ENCODE assay signal across 7 cellular contexts in the genomic region with DNA sequence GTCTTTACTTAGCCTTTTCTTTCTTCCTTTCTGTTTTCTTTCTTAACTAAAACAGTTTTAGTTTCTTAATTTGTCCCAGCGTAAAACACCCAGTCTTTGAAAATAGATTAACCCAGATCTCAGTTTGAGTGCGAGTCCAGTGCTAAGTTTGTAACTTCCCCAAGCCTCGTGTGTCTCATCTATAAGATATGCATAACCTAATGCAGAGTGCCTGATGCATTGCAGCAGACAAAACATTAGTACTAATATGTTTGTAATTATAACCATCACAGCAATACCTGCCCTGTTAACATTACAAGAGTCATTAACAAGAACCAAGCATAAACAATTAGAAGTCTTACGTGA. TPM values are rescaled to one million over a fixed set of nuclear protein-coding genes. Genes with fewer than 3 reads are reported as not detected.
DNase-seq lines count a peak whose midpoint lies in the region; ATAC-seq, FAIRE-seq and TF ChIP-seq lines count a peak whose summit lies in the region.

No MANE protein-coding gene starts in this region.

- H3K56ac ChIP-seq in IMR-90 (ENCODE audit: extremely low read depth, insufficient read depth, low read length) = peak overlapping the region; percentile 88

- H3K4me3 ChIP-seq in IMR-90 (ENCODE audit: insufficient read depth, low read depth, low read length) (peak overlapping the region; percentile 68), kidney (ENCODE audit: low read length in 2 of 2) (peak overlapping the region; percentile 67 to 72), suprapubic skin (peak overlapping the region; percentile 61)

- H4K8ac ChIP-seq in IMR-90 (ENCODE audit: low read depth in 2 of 2, low read length in 2 of 2) = peak overlapping the region; percentile 74 to 91

- ATAC-seq in GM18870 (IDR thresholded peaks at IDR 0.05; ENCODE audit: unreplicated experiment) = peak; percentile 2
- ATAC-seq in IMR-90 (ENCODE audit: low read depth) = peak; percentile 62
- ATAC-seq in GM21447 (IDR thresholded peaks at IDR 0.05; ENCODE audit: unreplicated experiment) = no peak

- H3K9me3 ChIP-seq in IMR-90 (ENCODE audit: control insufficient read depth, insufficient read depth, low read length) = no peaks in the 10 kb centered on the region
- H3K9me3 ChIP-seq in kidney (ENCODE audit: control insufficient read depth in 1 of 2, low read length in 2 of 2) = no peaks in the 10 kb centered on the region
- no peaks in the 10 kb centered on the region for H3K9me3 ChIP-seq in suprapubic skin

- peaks cover 3% of the 10 kb centered on the region; the same call in 1 of the 2 replicates for H3K27me3 ChIP-seq in IMR-90 (ENCODE audit: control insufficient read depth, insufficient read depth, low read length)
- no peaks in the 10 kb centered on the region for H3K27me3 ChIP-seq in suprapubic skin

- CTCF ChIA-PET in IMR-90 (lab: Yijun Ruan, JAX) = no interaction called here

- peak overlapping the region; percentile 92 for H2AFZ ChIP-seq in IMR-90 (replicated peaks; ENCODE audit: low read length, poor library complexity)

- H3K79me1 ChIP-seq in IMR-90 (ENCODE audit: low read depth in 1 of 2, low read length in 2 of 2) = peaks cover 5 to 13% of the 10 kb centered on the region in 2 experiments; a peak in 2 of 4 replicates

- H2AK9ac ChIP-seq in IMR-90 (replicated peaks; ENCODE audit: low read depth, low read length, poor library complexity) = no peak overlapping the region

- TF ChIP-seq RAD21 in IMR-90 (IDR thresholded peaks at IDR 0.05; ENCODE audit: low read length) = no peak

- H4K91ac ChIP-seq in IMR-90 (ENCODE audit: insufficient read depth, low read depth, low read length) = no peak overlapping the region

- 0 out of 2 replicates have a peak overlapping the region, but pooled peaks have one; percentile 12 for H3K18ac ChIP-seq in IMR-90 (ENCODE audit: low read depth, low read length)

- no CpG with 5 or more reads among the region's 4 CpGs for WGBS in IMR-90 (ENCODE audit: extremely low coverage in 2 of 2, insufficient read length in 1 of 2), 2 experiments
- 23% methylated on average over 4 of the region's 4 CpGs for WGBS in suprapubic skin

- no peak for FAIRE-seq in kidney (lab: Jason Lieb, UNC)

- H3K36me3 ChIP-seq in IMR-90 (ENCODE audit: control insufficient read depth, insufficient read depth, low read length) = no peaks in the 10 kb centered on the region
- H3K36me3 ChIP-seq in kidney (ENCODE audit: control insufficient read depth in 1 of 2, insufficient read depth in 2 of 2, low read length in 2 of 2) = no peaks in the 10 kb centered on the region
- H3K36me3 ChIP-seq in suprapubic skin = no peaks in the 10 kb centered on the region

- no peak overlapping the region for H2AK5ac ChIP-seq in IMR-90 (ENCODE audit: low read depth, low read length)

- dilution Hi-C loops in IMR-90 (cut with HindIII; ENCODE audit: low sequenced_read_pairs, unreplicated experiment) = no loop called here

- H4K5ac ChIP-seq in IMR-90 (ENCODE audit: low read depth, low read length) = peak overlapping the region; percentile 21; the same call in 1 of the 2 replicates

- TF ChIP-seq CTCF in IMR-90 (conservative IDR thresholded peaks at IDR 0.05; ENCODE audit: low read depth, low read length) (no peak), kidney (IDR thresholded peaks at IDR 0.05; ENCODE audit: borderline replicate concordance, extremely low read depth, insufficient read depth) (no peak), suprapubic skin (IDR thresholded peaks at IDR 0.05) (no peak)

- H3K9me1 ChIP-seq in IMR-90 (ENCODE audit: insufficient read depth, low read length) = peaks cover 4% of the 10 kb centered on the region

- H3K9ac ChIP-seq in IMR-90 (ENCODE audit: low read depth, low read length) (peak overlapping the region; percentile 83), kidney (ENCODE audit: low read length in 2 of 2) (peak overlapping the region in 1 of 2 donors; percentile 69)

- peak overlapping the region; percentile 79 for H3K27ac ChIP-seq in IMR-90 (ENCODE audit: insufficient read depth, low read length)
- H3K27ac ChIP-seq in kidney (ENCODE audit: low read depth in 2 of 2, low read length in 2 of 2) = peak overlapping the region in 1 of 2 donors; percentile 84
- H3K27ac ChIP-seq in suprapubic skin = peak overlapping the region; percentile 88

- peak overlapping the region; percentile 62; the same call in 1 of the 2 replicates for H3K4ac ChIP-seq in IMR-90 (ENCODE audit: low read depth, low read length)

- H2BK120ac ChIP-seq in IMR-90 (ENCODE audit: low read depth, low read length) = no peak overlapping the region

- no peak overlapping the region for H3K23ac ChIP-seq in IMR-90 (ENCODE audit: low read depth, low read length)

- in situ Hi-C loops in IMR-90 (cut with MboI; ENCODE audit: low sequenced_read_pairs) = loop anchor here (25.0 kb wide), 1 partner anchor 1068 kb away; no protein-coding TSS in a partner anchor

- H2BK15ac ChIP-seq in IMR-90 (ENCODE audit: low read depth, low read length) = no peak overlapping the region

- no peak; the same call in 1 of the 2 replicates for TF ChIP-seq POLR2A in IMR-90 (IDR thresholded peaks at IDR 0.05; ENCODE audit: low read depth, low read length)
- no peak for TF ChIP-seq POLR2A in suprapubic skin (IDR thresholded peaks at IDR 0.05)

- H3K4me2 ChIP-seq in IMR-90 (ENCODE audit: low read depth, low read length) = peak overlapping the region; percentile 67

- H2BK20ac ChIP-seq in IMR-90 (ENCODE audit: low read depth, low read length) = no peak overlapping the region

- peaks cover 4% of the 10 kb centered on the region for H3K4me1 ChIP-seq in IMR-90 (ENCODE audit: control insufficient read depth, insufficient read depth, low read length)
- peaks cover 0 to 5% of the 10 kb centered on the region in 2 donors for H3K4me1 ChIP-seq in kidney (ENCODE audit: control insufficient read depth in 1 of 2, insufficient read depth in 1 of 2, low read depth in 1 of 2, low read length in 2 of 2)
- peaks cover 22% of the 10 kb centered on the region for H3K4me1 ChIP-seq in suprapubic skin

- H3K14ac ChIP-seq in IMR-90 (replicated peaks; ENCODE audit: low read depth, low read length) = peak overlapping the region; percentile 10; the same call in 1 of the 2 replicates

- H4K20me1 ChIP-seq in IMR-90 (ENCODE audit: insufficient read depth, low read length) = no peaks in the 10 kb centered on the region

- POLR2A ChIA-PET in IMR-90 (lab: Charles Lee; ENCODE audit: unreplicated experiment) = interaction anchor here (0.6 kb wide), 1 partner anchor 20 kb away, joined by 5 read pairs; no protein-coding TSS in a partner anchor

- no peak for TF ChIP-seq EP300 in suprapubic skin (IDR thresholded peaks at IDR 0.05)

- no TSS peak for BruUV-seq in IMR-90 (replicated peaks; lab: Mats Ljungman, UMichigan)

- intact Hi-C loops in IMR-90 (cut with micrococcal nuclease) (no loop called here), kidney (cut with DNase I) (loop anchor here (10.0 kb wide), 2 partner anchors 375 to 525 kb away; a partner anchor contains a TSS)

- peak overlapping the region; percentile 85 for H2BK5ac ChIP-seq in IMR-90 (ENCODE audit: low read depth, low read length, poor library complexity, severe bottlenecking)

- DNase-seq in IMR-90 (peak; percentile 64), amniotic stem cell (lab: John Stamatoyannopoulos, UW) (peak; percentile 7), kidney (no peak), suprapubic skin (ENCODE audit: low spot score in 2 of 2) (no peak), NCI-H524 treated with DMSO at 0.1 percent for 48 hours (lab: John Stamatoyannopoulos, UW) (no peak)

TF ChIP-seq in IMR-90, 13 proteins besides CTCF, POLR2A, EP300 and RAD21:
- no peak for TF ChIP-seq RCOR1 (IDR thresholded peaks at IDR 0.05; ENCODE audit: insufficient replicate concordance, low read length)
- TF ChIP-seq BHLHE40 (IDR thresholded peaks at IDR 0.05; ENCODE audit: low read depth, low read length) = no peak
- 0 out of 2 replicates have a peak, but pooled peaks have one; percentile 1 for TF ChIP-seq CHD1 (IDR thresholded peaks at IDR 0.05; ENCODE audit: low read depth, low read length)
- no peak for TF ChIP-seq MXI1 (IDR thresholded peaks at IDR 0.05; ENCODE audit: borderline replicate concordance, low read depth, low read length)
- TF ChIP-seq CEBPB (IDR thresholded peaks at IDR 0.05; ENCODE audit: low read depth, low read length) = peak; percentile 43; the same call in 1 of the 2 replicates

RNA-seq across cellular contexts. Expression of a gene that starts 0.5 kb away (rescaled TPM):
- total RNA-seq in IMR-90 (2012; rRNA removed) (11.1 and 12.0 TPM in 2 replicates), kidney (30.0 TPM), suprapubic skin (10 to 100 TPM; 19.2 to 36.2 (median 22.3) TPM)
- polyA plus RNA-seq in IMR-90 (2012; rRNA removed) (20.6 and 24.1 TPM in 2 replicates), kidney (ENCODE audit: insufficient read depth, low read depth, low replicate concordance) (25.4 TPM)
- 19.9 and 21.5 TPM in 2 replicates for polyA plus RNA-seq in IMR-90 (2012; cell fraction: cytosol; rRNA removed)
- polyA plus RNA-seq in IMR-90 (2012; cell fraction: nucleus; rRNA removed; ENCODE audit: low replicate concordance) = 34.7 and 68.5 TPM in 2 replicates

Comparison
In these comparisons a context has a peak if more than half of its experiments do, and no peak if none do; other contexts are left out.
1. DNase-seq: peak in IMR-90 (single experiment) and amniotic stem cell (single experiment); none in kidney (single experiment), suprapubic skin (0 of 2) and NCI-H524 treated with DMSO at 0.1 percent for 48 hours (single experiment).
2. Peak in every context shown above with its lines, with median percentiles within 50 percentile points of each other: H3K4me3 ChIP-seq.